ENCODE assay signal across 36 cellular contexts in the genomic region with DNA sequence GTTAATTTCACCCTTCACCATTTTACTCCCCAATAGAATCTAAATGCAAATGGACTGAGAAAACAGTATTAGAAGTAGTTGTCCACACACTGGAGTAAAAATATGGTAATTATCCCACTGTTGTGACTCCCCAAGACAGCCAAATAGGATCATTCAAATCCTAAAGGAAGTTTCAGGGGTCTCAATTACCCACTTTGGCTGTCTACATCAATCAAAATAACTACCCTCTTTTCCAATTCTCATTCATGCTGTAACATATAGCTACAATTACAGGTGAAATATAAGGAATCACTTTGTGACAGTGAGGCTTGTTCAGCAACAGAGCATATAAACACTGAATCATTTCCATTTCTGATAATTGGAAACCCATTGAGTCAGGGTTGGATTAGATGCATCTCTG.
"Had no signal": no experiment of that assay in that cellular context is flagged by ENCODE, and none has a peak within 500 bp of the region (broad histone marks: within the 10 kb centered on the region; RNA-seq: fewer than 3 reads in every experiment).

No MANE protein-coding gene starts in this region.

- H3K4me3 ChIP-seq: MG63 had no signal

- H3K27ac ChIP-seq: KMS-11 had no signal

- DNase-seq: Karpas-422, Kasumi-1, KG1, MG63, MM.1S, MV-4-11, NCI-H1048, NCI-H1092, NCI-H1092 treated with DMSO at 0.1 percent for 48 hours, NCI-H1105, NCI-H1105 treated with DMSO at 0.1 percent for 48 hours, NCI-H1436, NCI-H1436 treated with DMSO at 0.1 percent for 48 hours, NCI-H146, NCI-H1694, NCI-H1694 treated with DMSO at 0.1 percent for 48 hours, NCI-H187, NCI-H187 treated with DMSO at 0.1 percent for 48 hours, NCI-H1930, NCI-H2029, NCI-H2029 treated with DMSO at 0.1 percent for 48 hours, NCI-H2081 treated with DMSO at 0.1 percent for 48 hours, NCI-H2107, NCI-H2171, NCI-H2171 treated with DMSO at 0.1 percent for 48 hours, NCI-H2227 treated with DMSO at 0.1 percent for 48 hours, NCI-H226, NCI-H345, NCI-H446, NCI-H446 treated with DMSO at 0.1 percent for 48 hours, NCI-H510A, NCI-H510A treated with DMSO at 0.1 percent for 48 hours, NCI-H524, NCI-H524 treated with DMSO at 0.1 percent for 48 hours, NCI-H526 had no signal

- H3K4me2 ChIP-seq: KMS-11 had no signal

- H3K9ac ChIP-seq: KMS-11 had no signal

- H3K36me3 ChIP-seq: MG63 had no signal

- H3K9me3 ChIP-seq: MG63 had no signal
